In genomic region chr11:72625746-72626636, GRCh38 we compare ENCODE assay signal across 1 cellular context.
TF ChIP-seq lines count a peak whose summit lies in the region.

No MANE protein-coding gene starts in this region.

TF ChIP-seq in H1, 55 proteins besides CTCF, POLR2A, EP300 and RAD21 (continued from another document):
- TF ChIP-seq, protein P1, sequence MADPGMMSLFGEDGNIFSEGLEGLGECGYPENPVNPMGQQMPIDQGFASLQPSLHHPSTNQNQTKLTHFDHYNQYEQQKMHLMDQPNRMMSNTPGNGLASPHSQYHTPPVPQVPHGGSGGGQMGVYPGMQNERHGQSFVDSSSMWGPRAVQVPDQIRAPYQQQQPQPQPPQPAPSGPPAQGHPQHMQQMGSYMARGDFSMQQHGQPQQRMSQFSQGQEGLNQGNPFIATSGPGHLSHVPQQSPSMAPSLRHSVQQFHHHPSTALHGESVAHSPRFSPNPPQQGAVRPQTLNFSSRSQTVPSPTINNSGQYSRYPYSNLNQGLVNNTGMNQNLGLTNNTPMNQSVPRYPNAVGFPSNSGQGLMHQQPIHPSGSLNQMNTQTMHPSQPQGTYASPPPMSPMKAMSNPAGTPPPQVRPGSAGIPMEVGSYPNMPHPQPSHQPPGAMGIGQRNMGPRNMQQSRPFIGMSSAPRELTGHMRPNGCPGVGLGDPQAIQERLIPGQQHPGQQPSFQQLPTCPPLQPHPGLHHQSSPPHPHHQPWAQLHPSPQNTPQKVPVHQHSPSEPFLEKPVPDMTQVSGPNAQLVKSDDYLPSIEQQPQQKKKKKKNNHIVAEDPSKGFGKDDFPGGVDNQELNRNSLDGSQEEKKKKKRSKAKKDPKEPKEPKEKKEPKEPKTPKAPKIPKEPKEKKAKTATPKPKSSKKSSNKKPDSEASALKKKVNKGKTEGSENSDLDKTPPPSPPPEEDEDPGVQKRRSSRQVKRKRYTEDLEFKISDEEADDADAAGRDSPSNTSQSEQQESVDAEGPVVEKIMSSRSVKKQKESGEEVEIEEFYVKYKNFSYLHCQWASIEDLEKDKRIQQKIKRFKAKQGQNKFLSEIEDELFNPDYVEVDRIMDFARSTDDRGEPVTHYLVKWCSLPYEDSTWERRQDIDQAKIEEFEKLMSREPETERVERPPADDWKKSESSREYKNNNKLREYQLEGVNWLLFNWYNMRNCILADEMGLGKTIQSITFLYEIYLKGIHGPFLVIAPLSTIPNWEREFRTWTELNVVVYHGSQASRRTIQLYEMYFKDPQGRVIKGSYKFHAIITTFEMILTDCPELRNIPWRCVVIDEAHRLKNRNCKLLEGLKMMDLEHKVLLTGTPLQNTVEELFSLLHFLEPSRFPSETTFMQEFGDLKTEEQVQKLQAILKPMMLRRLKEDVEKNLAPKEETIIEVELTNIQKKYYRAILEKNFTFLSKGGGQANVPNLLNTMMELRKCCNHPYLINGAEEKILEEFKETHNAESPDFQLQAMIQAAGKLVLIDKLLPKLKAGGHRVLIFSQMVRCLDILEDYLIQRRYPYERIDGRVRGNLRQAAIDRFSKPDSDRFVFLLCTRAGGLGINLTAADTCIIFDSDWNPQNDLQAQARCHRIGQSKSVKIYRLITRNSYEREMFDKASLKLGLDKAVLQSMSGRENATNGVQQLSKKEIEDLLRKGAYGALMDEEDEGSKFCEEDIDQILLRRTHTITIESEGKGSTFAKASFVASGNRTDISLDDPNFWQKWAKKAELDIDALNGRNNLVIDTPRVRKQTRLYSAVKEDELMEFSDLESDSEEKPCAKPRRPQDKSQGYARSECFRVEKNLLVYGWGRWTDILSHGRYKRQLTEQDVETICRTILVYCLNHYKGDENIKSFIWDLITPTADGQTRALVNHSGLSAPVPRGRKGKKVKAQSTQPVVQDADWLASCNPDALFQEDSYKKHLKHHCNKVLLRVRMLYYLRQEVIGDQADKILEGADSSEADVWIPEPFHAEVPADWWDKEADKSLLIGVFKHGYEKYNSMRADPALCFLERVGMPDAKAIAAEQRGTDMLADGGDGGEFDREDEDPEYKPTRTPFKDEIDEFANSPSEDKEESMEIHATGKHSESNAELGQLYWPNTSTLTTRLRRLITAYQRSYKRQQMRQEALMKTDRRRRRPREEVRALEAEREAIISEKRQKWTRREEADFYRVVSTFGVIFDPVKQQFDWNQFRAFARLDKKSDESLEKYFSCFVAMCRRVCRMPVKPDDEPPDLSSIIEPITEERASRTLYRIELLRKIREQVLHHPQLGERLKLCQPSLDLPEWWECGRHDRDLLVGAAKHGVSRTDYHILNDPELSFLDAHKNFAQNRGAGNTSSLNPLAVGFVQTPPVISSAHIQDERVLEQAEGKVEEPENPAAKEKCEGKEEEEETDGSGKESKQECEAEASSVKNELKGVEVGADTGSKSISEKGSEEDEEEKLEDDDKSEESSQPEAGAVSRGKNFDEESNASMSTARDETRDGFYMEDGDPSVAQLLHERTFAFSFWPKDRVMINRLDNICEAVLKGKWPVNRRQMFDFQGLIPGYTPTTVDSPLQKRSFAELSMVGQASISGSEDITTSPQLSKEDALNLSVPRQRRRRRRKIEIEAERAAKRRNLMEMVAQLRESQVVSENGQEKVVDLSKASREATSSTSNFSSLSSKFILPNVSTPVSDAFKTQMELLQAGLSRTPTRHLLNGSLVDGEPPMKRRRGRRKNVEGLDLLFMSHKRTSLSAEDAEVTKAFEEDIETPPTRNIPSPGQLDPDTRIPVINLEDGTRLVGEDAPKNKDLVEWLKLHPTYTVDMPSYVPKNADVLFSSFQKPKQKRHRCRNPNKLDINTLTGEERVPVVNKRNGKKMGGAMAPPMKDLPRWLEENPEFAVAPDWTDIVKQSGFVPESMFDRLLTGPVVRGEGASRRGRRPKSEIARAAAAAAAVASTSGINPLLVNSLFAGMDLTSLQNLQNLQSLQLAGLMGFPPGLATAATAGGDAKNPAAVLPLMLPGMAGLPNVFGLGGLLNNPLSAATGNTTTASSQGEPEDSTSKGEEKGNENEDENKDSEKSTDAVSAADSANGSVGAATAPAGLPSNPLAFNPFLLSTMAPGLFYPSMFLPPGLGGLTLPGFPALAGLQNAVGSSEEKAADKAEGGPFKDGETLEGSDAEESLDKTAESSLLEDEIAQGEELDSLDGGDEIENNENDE (IDR thresholded peaks at IDR 0.05; ENCODE audit: insufficient replicate concordance, low read length) = no peak
- TF ChIP-seq SUZ12 (IDR thresholded peaks at IDR 0.05; ENCODE audit: low read length) = no peak
- no peak for TF ChIP-seq JUN (IDR thresholded peaks at IDR 0.05; ENCODE audit: low read depth, low read length)
- no peak for TF ChIP-seq ZNF274 (IDR thresholded peaks at IDR 0.05; ENCODE audit: borderline replicate concordance, extremely low read depth, low read length)
- TF ChIP-seq CBX5 (IDR thresholded peaks at IDR 0.05; ENCODE audit: low read depth, low read length) = no peak
